11 cellular contexts compared by ENCODE assay signal in genomic region chr15:92954578-92954977, GRCh38. TPM values are rescaled to one million over a fixed set of nuclear protein-coding genes. Genes with fewer than 3 reads are reported as not detected.
DNase-seq lines count a peak whose midpoint lies in the region; ATAC-seq, FAIRE-seq and TF ChIP-seq lines count a peak whose summit lies in the region.
"Had no signal": no experiment of that assay in that cellular context is flagged by ENCODE, and none has a peak within 500 bp of the region (broad histone marks: within the 10 kb centered on the region; RNA-seq: fewer than 3 reads in every experiment).

No MANE protein-coding gene starts in this region.

- no peak overlapping the region for H2AFZ ChIP-seq in OCI-LY3 (ENCODE audit: low read depth, low read length)
- H2AFZ ChIP-seq: hepatocyte had no signal

- peaks cover 36% of the 10 kb centered on the region for H3K79me2 ChIP-seq in OCI-LY3 (ENCODE audit: low read length)

- H4K20me1 ChIP-seq in OCI-LY3 (ENCODE audit: insufficient read depth, low read length), result peaks cover 18% of the 10 kb centered on the region

- no peak overlapping the region for H3K9ac ChIP-seq in OCI-LY3 (ENCODE audit: low read length)

- peak; percentile 48 for TF ChIP-seq CTCF in OCI-LY3 (IDR thresholded peaks at IDR 0.05; ENCODE audit: low read depth, low read length)
- TF ChIP-seq CTCF in fibroblast of mammary gland (conservative IDR thresholded peaks at IDR 0.05; ENCODE audit: control insufficient read depth, insufficient read depth, low read depth, low read length), result peak; percentile 40

- peaks cover 92% of the 10 kb centered on the region for H3K36me3 ChIP-seq in OCI-LY3 (replicated peaks; ENCODE audit: low read depth, low read length)

- ATAC-seq in GM19397 (IDR thresholded peaks at IDR 0.05; ENCODE audit: unreplicated experiment) (no peak), HG02798 (IDR thresholded peaks at IDR 0.05; ENCODE audit: poor library complexity, unreplicated experiment) (no peak), HG02840 (IDR thresholded peaks at IDR 0.05; ENCODE audit: low FRiP score, unreplicated experiment) (no peak)

- H3K4me3 ChIP-seq in OCI-LY3 (ENCODE audit: low read length) (no peak overlapping the region), fibroblast of mammary gland (ENCODE audit: control insufficient read depth, low read depth, low read length) (no peak overlapping the region)
- H3K4me3 ChIP-seq: hepatocyte had no signal

- no peak overlapping the region for H3K4me2 ChIP-seq in OCI-LY3 (ENCODE audit: low read length)
- H3K4me2 ChIP-seq: hepatocyte had no signal

- H3K27ac ChIP-seq in OCI-LY3 (ENCODE audit: low read length), result no peak overlapping the region
- H3K27ac ChIP-seq: hepatocyte had no signal

- DNase-seq in A172 (ENCODE audit: low spot score) (peak; percentile 6), fibroblast of mammary gland (ENCODE audit: low read depth) (peak; percentile 29), dedifferentiated amniotic fluid mesenchymal stem cell (ENCODE audit: extremely low spot score) (no peak)
- DNase-seq: amniotic stem cell had no signal

- FAIRE-seq in G401.6 (lab: Jason Lieb, UNC), result peak; percentile 21
- FAIRE-seq: TTC549 had no signal

- H3K4me1 ChIP-seq in OCI-LY3 (ENCODE audit: low read length), result no peaks in the 10 kb centered on the region

- H3K27me3 ChIP-seq in OCI-LY3 (ENCODE audit: low read depth, low read length), result no peaks in the 10 kb centered on the region
- H3K27me3 ChIP-seq: hepatocyte had no signal

- peaks cover 5% of the 10 kb centered on the region; the same call in 1 of the 2 replicates for H3K9me3 ChIP-seq in OCI-LY3 (ENCODE audit: insufficient read depth, low read length)

RNA-seq across cellular contexts. Expression of gene CHD2, which starts 54.5 kb away (rescaled TPM):
- total RNA-seq in A172 (2014; rRNA removed; shearing (Covaris generic)), result 21.2 and 22.8 TPM in 2 replicates
